Comparison of ENCODE assay signal across 8 cellular contexts in the genomic region with DNA sequence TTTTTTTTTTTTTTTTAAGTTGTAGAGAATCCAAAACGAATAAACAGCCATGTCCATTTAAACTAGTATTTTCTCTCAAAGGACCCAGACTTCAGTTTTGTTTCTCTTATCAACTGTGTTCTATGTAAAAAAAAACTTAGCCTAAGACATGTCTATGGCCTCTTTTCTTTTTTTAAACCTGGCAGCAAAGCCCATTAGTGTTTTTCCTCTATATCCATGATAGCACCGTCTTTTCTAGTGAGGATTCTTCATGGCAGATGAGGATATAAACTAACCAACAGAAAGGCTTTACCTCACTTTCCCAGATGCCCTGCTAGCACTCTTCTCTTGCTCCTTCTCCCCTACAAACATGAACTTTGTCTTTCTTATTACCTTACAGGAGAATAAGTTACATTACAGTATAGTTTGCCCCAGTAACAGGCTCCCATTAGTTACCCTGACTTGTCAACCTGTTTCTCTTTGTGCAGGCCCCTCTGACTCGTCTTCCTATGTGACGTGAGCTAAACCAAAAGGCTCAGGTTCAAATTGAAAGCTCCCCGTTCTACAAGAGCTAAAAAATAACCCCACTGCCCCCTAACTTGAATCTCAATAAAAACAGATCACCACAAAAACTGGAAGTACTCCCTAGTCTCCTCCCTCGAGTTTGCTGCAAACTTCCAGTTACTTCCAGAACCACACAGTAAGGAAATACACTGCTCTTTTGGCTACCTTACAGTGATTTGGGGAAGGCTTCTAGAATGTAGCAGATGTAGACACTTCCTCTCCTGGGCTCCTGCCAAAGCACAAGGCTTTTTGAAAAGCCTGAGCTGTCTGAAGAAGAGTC. TPM values are rescaled to one million over a fixed set of nuclear protein-coding genes. Genes with fewer than 3 reads are reported as not detected.
DNase-seq lines count a peak whose midpoint lies in the region; ATAC-seq, FAIRE-seq and TF ChIP-seq lines count a peak whose summit lies in the region.

No MANE protein-coding gene starts in this region.

- H3K36me3 Mint-ChIP-seq in T-helper 2 cell treated with Interferon-gamma antibody and Interleukin-4, amounts not matched to agents 5 μg/mL and 100 μg/mL, for 36 hours (ENCODE audit: low read depth): peaks cover 36% of the 10 kb centered on the region

- H3K27ac Mint-ChIP-seq in T-helper 2 cell treated with Interferon-gamma antibody and Interleukin-4, amounts not matched to agents 5 μg/mL and 100 μg/mL, for 36 hours: peak overlapping the region; percentile 89

- no peak for TF ChIP-seq CTCF in fibroblast of villous mesenchyme (IDR thresholded peaks at IDR 0.05; ENCODE audit: insufficient read depth, low read depth, low read length)

- peak overlapping the region; percentile 15 for H3K4me3 ChIP-seq in fibroblast of villous mesenchyme (ENCODE audit: low read depth, low read length)

- H3K27me3 Mint-ChIP-seq in T-helper 2 cell treated with Interferon-gamma antibody and Interleukin-4, amounts not matched to agents 5 μg/mL and 100 μg/mL, for 36 hours (ENCODE audit: low read depth): no peaks in the 10 kb centered on the region

- H3K9me3 Mint-ChIP-seq in T-helper 2 cell treated with Interferon-gamma antibody and Interleukin-4, amounts not matched to agents 5 μg/mL and 100 μg/mL, for 36 hours: no peaks in the 10 kb centered on the region

- peaks cover 25% of the 10 kb centered on the region for H3K4me1 Mint-ChIP-seq in T-helper 2 cell treated with Interferon-gamma antibody and Interleukin-4, amounts not matched to agents 5 μg/mL and 100 μg/mL, for 36 hours (ENCODE audit: low read depth)

- peak; percentile 87 for FAIRE-seq in GM12892 (lab: Jason Lieb, UNC)

- peak overlapping the region; percentile 69 for H3K4me3 Mint-ChIP-seq in T-helper 2 cell treated with Interferon-gamma antibody and Interleukin-4, amounts not matched to agents 5 μg/mL and 100 μg/mL, for 36 hours

- DNase-seq in GM12892 (ENCODE audit: insufficient read length): no peak
- DNase-seq in T-helper 2 cell treated with Interferon-gamma antibody and Interleukin-4, amounts not matched to agents 5 μg/mL and 100 μg/mL, for 36 hours (ENCODE audit: low spot score): no peak
- peak; percentile 82 for DNase-seq in fibroblast of villous mesenchyme (ENCODE audit: low read depth)
- DNase-seq in pons (ENCODE audit: low spot score): peak; percentile 97
- DNase-seq in stimulated activated CD4-positive, alpha-beta T cell treated with anti-CD3 and anti-CD28 coated beads, Interleukin-4, amount 100 ng/mL, for 24 hours: no peak
- no peak for DNase-seq in stimulated activated CD4-positive, alpha-beta T cell treated with anti-CD3 and anti-CD28 coated beads, Interleukin-12 subunit alpha, Interleukin-12 subunit beta, amount 100 ng/mL, for 4 hours
- no peak for DNase-seq in NCI-H2227 treated with DMSO at 0.1 percent for 48 hours (lab: John Stamatoyannopoulos, UW)

- no peak for ATAC-seq in GM18867 (IDR thresholded peaks at IDR 0.05; ENCODE audit: unreplicated experiment)

- TF ChIP-seq POLR2A in GM12892 (IDR thresholded peaks at IDR 0.05; ENCODE audit: low read depth, low read length): no peak

RNA-seq across cellular contexts. Expression of gene P4HA1, which starts 20.1 kb away (rescaled TPM):
- polyA plus RNA-seq in GM12892 (2012; ENCODE audit: missing spikeins): 110 TPM
- total RNA-seq in fibroblast of villous mesenchyme: 183 and 323 TPM in 2 replicates

RNA-seq across cellular contexts. Expression of gene NUDT13, which starts 33.7 kb away (rescaled TPM):
- 4.9 TPM for polyA plus RNA-seq in GM12892 (2012; ENCODE audit: missing spikeins)
- total RNA-seq in fibroblast of villous mesenchyme: 1.7 and 3.2 TPM in 2 replicates

Comparison
In these comparisons a context has a peak if more than half of its experiments do, and no peak if none do; other contexts are left out.
1. DNase-seq: peak in fibroblast of villous mesenchyme (single experiment) and pons (single experiment); none in GM12892 (single experiment), T-helper 2 cell treated with Interferon-gamma antibody and Interleukin-4, amounts not matched to agents 5 μg/mL and 100 μg/mL, for 36 hours (single experiment), stimulated activated CD4-positive, alpha-beta T cell treated with anti-CD3 and anti-CD28 coated beads, Interleukin-4, amount 100 ng/mL, for 24 hours (single experiment), stimulated activated CD4-positive, alpha-beta T cell treated with anti-CD3 and anti-CD28 coated beads, Interleukin-12 subunit alpha, Interleukin-12 subunit beta, amount 100 ng/mL, for 4 hours (single experiment) and NCI-H2227 treated with DMSO at 0.1 percent for 48 hours (single experiment).